ENCODE assay signal across 1 cellular context in genomic region chr11:95081412-95081811, GRCh38.
TF ChIP-seq lines count a peak whose summit lies in the region.

No MANE protein-coding gene starts in this region.

TF ChIP-seq in HCT116, 20 proteins besides CTCF, POLR2A, EP300 and RAD21 (continued from another document):
- TF ChIP-seq ZBTB33 (IDR thresholded peaks at IDR 0.05; ENCODE audit: extremely low read depth, insufficient replicate concordance, low read length) (no peak), SIN3A (IDR thresholded peaks at IDR 0.05; ENCODE audit: low read depth) (no peak), CBX3 (IDR thresholded peaks at IDR 0.05; ENCODE audit: low read depth) (no peak), SP1 (IDR thresholded peaks at IDR 0.05; ENCODE audit: low read depth) (no peak), POLR2AphosphoS5 (IDR thresholded peaks at IDR 0.05; ENCODE audit: low read depth, low read length) (no peak), ELF1 (IDR thresholded peaks at IDR 0.05; ENCODE audit: borderline replicate concordance, low read depth) (no peak), EZH2 (IDR thresholded peaks at IDR 0.05) (no peak), ZFX (IDR thresholded peaks at IDR 0.05) (no peak), SRF (IDR thresholded peaks at IDR 0.05; ENCODE audit: low read depth) (no peak), CEBPB (IDR thresholded peaks at IDR 0.05; ENCODE audit: low read depth) (no peak), JUND (IDR thresholded peaks at IDR 0.05) (no peak), EZH2phosphoT487 (IDR thresholded peaks at IDR 0.05; ENCODE audit: borderline replicate concordance) (no peak), EGR1 (IDR thresholded peaks at IDR 0.05; ENCODE audit: low read depth) (no peak), ATF3 (IDR thresholded peaks at IDR 0.05) (no peak), FOSL1 (IDR thresholded peaks at IDR 0.05; ENCODE audit: low read depth) (no peak), YY1 (IDR thresholded peaks at IDR 0.05; ENCODE audit: extremely low read depth, insufficient replicate concordance, low read depth, low read length) (no peak), ZNF274 (IDR thresholded peaks at IDR 0.05; ENCODE audit: low read depth, low read length) (no peak), MAX (IDR thresholded peaks at IDR 0.05) (no peak)
TF ChIP-seq in HCT116: peak in this region for 0.
